1 cellular context compared by ENCODE assay signal in genomic region chr1:116569776-116570357, GRCh38.
A peak's percentile ranks its signal among the peaks of the same experiment; 100 is the strongest.
TF ChIP-seq lines count a peak whose summit lies in the region.

No MANE protein-coding gene starts in this region.

TF ChIP-seq in K562, 482 proteins besides CTCF, POLR2A, EP300 and RAD21 (continued from another document and continues in another):
- TF ChIP-seq ZNF639 (CRISPR knock-in tag; conservative IDR thresholded peaks at IDR 0.05 in 1 of 2, IDR thresholded peaks at IDR 0.05 in 1 of 2): no peak
- TF ChIP-seq MGA (IDR thresholded peaks at IDR 0.05): peak; percentile 52
- no peak for TF ChIP-seq SRF (CRISPR knock-in tag; IDR thresholded peaks at IDR 0.05)
- no peak for TF ChIP-seq CXXC5 (CRISPR knock-in tag; IDR thresholded peaks at IDR 0.05)
- peak in 1 of 2 experiments; percentile 71; a peak in 2 of 4 replicates for TF ChIP-seq TRIM24 (IDR thresholded peaks at IDR 0.05)
- TF ChIP-seq CREB1 (IDR thresholded peaks at IDR 0.05): no peak; the same call in 1 of the 2 replicates
- TF ChIP-seq CREB1 (CRISPR knock-in tag; IDR thresholded peaks at IDR 0.05): peak; percentile 12; the same call in 1 of the 2 replicates
- TF ChIP-seq PCBP1 (IDR thresholded peaks at IDR 0.05; ENCODE audit: low read depth, low read length, poor library complexity, severe bottlenecking): no peak
- TF ChIP-seq ZNF140 (CRISPR knock-in tag; IDR thresholded peaks at IDR 0.05): no peak
- TF ChIP-seq ZEB2 (IDR thresholded peaks at IDR 0.05): peak; percentile 90
- no peak for TF ChIP-seq RFX1 (IDR thresholded peaks at IDR 0.05)
- no peak for TF ChIP-seq SMARCE1 (IDR thresholded peaks at IDR 0.05)
- no peak for TF ChIP-seq HCFC1 (IDR thresholded peaks at IDR 0.05; ENCODE audit: low read depth, low read length)
- TF ChIP-seq MCM7 (IDR thresholded peaks at IDR 0.05): no peak
- no peak for TF ChIP-seq PYGO2 (tag; IDR thresholded peaks at IDR 0.05)
- TF ChIP-seq CREB5 (CRISPR knock-in tag; IDR thresholded peaks at IDR 0.05): no peak
- TF ChIP-seq ATF6 (CRISPR knock-in tag; IDR thresholded peaks at IDR 0.05): no peak
- no peak for TF ChIP-seq MITF (IDR thresholded peaks at IDR 0.05)
- TF ChIP-seq HNRNPUL1 (IDR thresholded peaks at IDR 0.05; ENCODE audit: low read length): no peak
- TF ChIP-seq ARNT (IDR thresholded peaks at IDR 0.05): no peak
- TF ChIP-seq CLOCK (CRISPR knock-in tag; IDR thresholded peaks at IDR 0.05; ENCODE audit: borderline replicate concordance): no peak
- TF ChIP-seq BCOR (IDR thresholded peaks at IDR 0.05): peak; percentile 53; the same call in 1 of the 2 replicates
- no peak for TF ChIP-seq NR2F6 (CRISPR knock-in tag; IDR thresholded peaks at IDR 0.05)
- no peak for TF ChIP-seq ZNF57 (CRISPR knock-in tag; IDR thresholded peaks at IDR 0.05)
- no peak for TF ChIP-seq STAT5B (CRISPR knock-in tag; IDR thresholded peaks at IDR 0.05)
- TF ChIP-seq ZNF165 (CRISPR knock-in tag; IDR thresholded peaks at IDR 0.05; ENCODE audit: borderline replicate concordance): no peak
- no peak for TF ChIP-seq GTF2E2 (tag; IDR thresholded peaks at IDR 0.05)
- no peak; the same call in 1 of the 2 replicates for TF ChIP-seq MEF2D (tag; conservative IDR thresholded peaks at IDR 0.05; ENCODE audit: low read depth)
- TF ChIP-seq KDM1A (IDR thresholded peaks at IDR 0.05): peak in 1 of 2 experiments; percentile 49
- TF ChIP-seq EWSR1 (IDR thresholded peaks at IDR 0.05; ENCODE audit: borderline replicate concordance, low read depth, partially characterized antibody): no peak
- TF ChIP-seq NFIX (CRISPR knock-in tag; IDR thresholded peaks at IDR 0.05; ENCODE audit: low read depth): no peak
- no peak for TF ChIP-seq ASH1L (IDR thresholded peaks at IDR 0.05; ENCODE audit: borderline replicate concordance, low read depth, partially characterized antibody)
- no peak for TF ChIP-seq ZNF134 (CRISPR knock-in tag; conservative IDR thresholded peaks at IDR 0.05)
- TF ChIP-seq ZNF778 (CRISPR knock-in tag; IDR thresholded peaks at IDR 0.05): no peak
- no peak for TF ChIP-seq ZKSCAN3 (CRISPR knock-in tag; IDR thresholded peaks at IDR 0.05)
- no peak for TF ChIP-seq ATF1 (CRISPR knock-in tag; IDR thresholded peaks at IDR 0.05)
- TF ChIP-seq ATF1 (tag; IDR thresholded peaks at IDR 0.05): peak; percentile 38; the same call in 1 of the 2 replicates
- no peak for TF ChIP-seq ZNF12 (CRISPR knock-in tag; IDR thresholded peaks at IDR 0.05)
- TF ChIP-seq MYC (IDR thresholded peaks at IDR 0.05; ENCODE audit: low read depth, low read length): no peak
- TF ChIP-seq MYC (CRISPR knock-in tag; IDR thresholded peaks at IDR 0.05; ENCODE audit: borderline replicate concordance, low read depth): no peak
- TF ChIP-seq PRMT5 (CRISPR knock-in tag; IDR thresholded peaks at IDR 0.05): no peak
- no peak for TF ChIP-seq NR2C1 (IDR thresholded peaks at IDR 0.05)
- TF ChIP-seq NR2C1 (tag; IDR thresholded peaks at IDR 0.05): no peak
- no peak for TF ChIP-seq POLR3A (IDR thresholded peaks at IDR 0.05; ENCODE audit: borderline replicate concordance, extremely low read depth, insufficient read depth, insufficient read length)
- 0 out of 2 replicates have a peak, but pooled peaks have one; percentile 9 for TF ChIP-seq TARDBP (IDR thresholded peaks at IDR 0.05)
- TF ChIP-seq ZSCAN29 (IDR thresholded peaks at IDR 0.05): no peak
- no peak for TF ChIP-seq SRSF7 (optimal IDR thresholded peaks at IDR 0.05; ENCODE audit: low read depth, low read length)
- no peak for TF ChIP-seq RNF2 (IDR thresholded peaks at IDR 0.05)
- TF ChIP-seq ZNF354B (CRISPR knock-in tag; IDR thresholded peaks at IDR 0.05): no peak
- no peak for TF ChIP-seq ZNF766 (CRISPR knock-in tag; conservative IDR thresholded peaks at IDR 0.05)
- no peak for TF ChIP-seq ZNF146 (CRISPR knock-in tag; IDR thresholded peaks at IDR 0.05; ENCODE audit: unreplicated experiment)
